Comparison of ENCODE assay signal across 8 cellular contexts in genomic region chr3:50272911-50273688, GRCh38. TPM values are rescaled to one million over a fixed set of nuclear protein-coding genes. Genes with fewer than 3 reads are reported as not detected.
DNase-seq lines count a peak whose midpoint lies in the region; ATAC-seq and TF ChIP-seq lines count a peak whose summit lies in the region.

No MANE protein-coding gene starts in this region.

- no peak overlapping the region for H3K27ac Mint-ChIP-seq in chondrocyte (ENCODE audit: unreplicated experiment)

- intact Hi-C loops in left colon (cut with DNase I, micrococcal nuclease): loop anchor here (2.0 to 10.0 kb wide), 3 partner anchors 46 to 81 kb away; partner anchors contain the start of gene GNAT1 (in 2 of the 2)

- H3K27me3 Mint-ChIP-seq in chondrocyte (ENCODE audit: low read depth): peaks cover 11% of the 10 kb centered on the region

- peak overlapping the region; percentile 62 for H3K4me3 Mint-ChIP-seq in chondrocyte (ENCODE audit: unreplicated experiment)

- ATAC-seq in HG03039 (IDR thresholded peaks at IDR 0.05; ENCODE audit: unreplicated experiment) (peak; percentile 70), left colon (peak; percentile 43)

- TF ChIP-seq CTCF in chondrocyte (IDR thresholded peaks at IDR 0.05): peak; percentile 98

- no peaks in the 10 kb centered on the region for H3K9me3 Mint-ChIP-seq in chondrocyte (ENCODE audit: low read depth)

- peak; percentile 67 for DNase-seq in SIG-M5 treated with dmso at 0.1 percent for 504 hours (lab: John Stamatoyannopoulos, UW; ENCODE audit: unreplicated experiment)
- no peak for DNase-seq in SIG-M5 (lab: John Stamatoyannopoulos, UW)
- DNase-seq in NCI-H2227 treated with DMSO at 0.1 percent for 48 hours (lab: John Stamatoyannopoulos, UW): peak; percentile 65
- DNase-seq in activated CD4-positive, alpha-beta T cell treated with anti-CD3 and anti-CD28 coated beads for 24 hours (ENCODE audit: low read depth in 2 of 2): peak; percentile 86 to 93
- DNase-seq in chondrocyte (ENCODE audit: low spot score): no peak
- DNase-seq in left colon: peak; percentile 73 to 90
- DNase-seq in stimulated activated CD4-positive, alpha-beta T cell treated with anti-CD3 and anti-CD28 coated beads, Interleukin-1b, Interleukin-23, amount 100 ng/mL, for 4 hours (ENCODE audit: low read depth in 2 of 2): peak; percentile 89 to 90

- no peaks in the 10 kb centered on the region for H3K36me3 Mint-ChIP-seq in chondrocyte (ENCODE audit: low read depth)

- H3K4me1 Mint-ChIP-seq in chondrocyte (ENCODE audit: low read depth): peaks cover 32% of the 10 kb centered on the region

RNA-seq across cellular contexts. Expression of gene SEMA3B, which starts 4.2 kb away (rescaled TPM):
- total RNA-seq in chondrocyte (9.6 to 16.4 TPM (median 14.9 TPM) in 3 replicates), left colon (100 to 1,000 TPM in 1 of 2 donors, 10 to 100 TPM in 1; 56.8 to 116 TPM)

RNA-seq across cellular contexts. Expression of gene LSMEM2, which starts 5.8 kb away (rescaled TPM):
- total RNA-seq in chondrocyte (not detected in 3 replicates), left colon (not detected)

RNA-seq across cellular contexts. Expression of gene IFRD2, which starts 19.1 kb away (rescaled TPM):
- total RNA-seq in chondrocyte: 38.9 to 54.4 TPM (median 44.0 TPM) in 3 replicates
- 10 to 100 TPM; 48.8 to 68.6 TPM for total RNA-seq in left colon

RNA-seq across cellular contexts. Expression of gene HYAL3, which starts 26.1 kb away (rescaled TPM):
- total RNA-seq in chondrocyte (5.3 to 6.9 TPM (median 5.4 TPM) in 3 replicates), left colon (1 to 10 TPM; 2.2 to 2.8 TPM)

RNA-seq across cellular contexts. Expression of gene NAA80, which starts 26.1 kb away (rescaled TPM):
- total RNA-seq in chondrocyte (10.9 to 16.0 TPM (median 12.9 TPM) in 3 replicates), left colon (10 to 100 TPM in 1 of 2 donors, 1 to 10 TPM in 1; 9.8 to 11.2 TPM)

Comparison
In these comparisons a context has a peak if more than half of its experiments do, and no peak if none do; other contexts are left out.
1. DNase-seq: peak in SIG-M5 treated with dmso at 0.1 percent for 504 hours (single experiment), NCI-H2227 treated with DMSO at 0.1 percent for 48 hours (single experiment), activated CD4-positive, alpha-beta T cell treated with anti-CD3 and anti-CD28 coated beads for 24 hours (2 of 2), left colon (2 of 2) and stimulated activated CD4-positive, alpha-beta T cell treated with anti-CD3 and anti-CD28 coated beads, Interleukin-1b, Interleukin-23, amount 100 ng/mL, for 4 hours (2 of 2); none in SIG-M5 (single experiment) and chondrocyte (single experiment).